Comparison of ENCODE assay signal across 24 cellular contexts in genomic region chr17:5868916-5869475, GRCh38.
"Had no signal": no experiment of that assay in that cellular context is flagged by ENCODE, and none has a peak within 500 bp of the region (broad histone marks: within the 10 kb centered on the region; RNA-seq: fewer than 3 reads in every experiment).

No MANE protein-coding gene starts in this region.

- H3K9me3 ChIP-seq: adrenal gland, body of pancreas, ovary, psoas muscle, right atrium auricular region, tibial nerve had no signal

- DNase-seq: activated CD4-positive, alpha-beta T cell treated with anti-CD3 and anti-CD28 coated beads for 4 hours; activated CD4-positive, alpha-beta T cell treated with anti-CD3 and anti-CD28 coated beads, Interleukin-2, amount 50 U/mL, for 4 hours; activated CD8-positive, alpha-beta memory T cell treated with anti-CD3 and anti-CD28 coated beads, Interleukin-2, amount 50 U/mL, for 4 hours; activated effector memory CD4-positive, alpha-beta T cell treated with anti-CD3 and anti-CD28 coated beads, Interleukin-2, amount 50 U/mL, for 16 hours; activated naive CD4-positive, alpha-beta T cell treated with anti-CD3 and anti-CD28 coated beads for 36 hours; activated naive CD8-positive, alpha-beta T cell treated with anti-CD3 and anti-CD28 coated beads for 36 hours; activated T-cell treated with anti-CD3 and anti-CD28 coated beads, Interleukin-2, amount 50 U/mL, for 1 hour; adrenal gland; aorta; body of pancreas; cortex of kidney; foreskin fibroblast; hippocampal formation; left cardiac atrium; mammary epithelial cell; naive thymus-derived CD8-positive, alpha-beta T cell; ovary; psoas muscle; stimulated activated CD4-positive, alpha-beta T cell treated with anti-CD3 and anti-CD28 coated beads, Interleukin-15, amount 100 ng/mL, for 24 hours; stimulated activated naive CD4-positive, alpha-beta T cell treated with Interleukin-2 at 50 U/mL for 16 hours; T-helper 1 cell had no signal

- H3K27me3 ChIP-seq: body of pancreas, cardiac muscle cell, ovary, right atrium auricular region, tibial nerve had no signal

- ATAC-seq: body of pancreas; left cardiac atrium; naive thymus-derived CD8-positive, alpha-beta T cell had no signal

- H3K27ac ChIP-seq: adrenal gland, body of pancreas, cardiac muscle cell, ovary, psoas muscle, right atrium auricular region, tibial nerve had no signal

- H3K4me1 ChIP-seq: adrenal gland, body of pancreas, tibial nerve had no signal

- H3K36me3 ChIP-seq: adrenal gland, cardiac muscle cell, ovary, right atrium auricular region, tibial nerve had no signal

- H3K4me3 ChIP-seq: adrenal gland, body of pancreas, cardiac muscle cell, ovary, psoas muscle, right atrium auricular region, tibial nerve had no signal
